Comparison of ENCODE assay signal across 1 cellular context in the genomic region with DNA sequence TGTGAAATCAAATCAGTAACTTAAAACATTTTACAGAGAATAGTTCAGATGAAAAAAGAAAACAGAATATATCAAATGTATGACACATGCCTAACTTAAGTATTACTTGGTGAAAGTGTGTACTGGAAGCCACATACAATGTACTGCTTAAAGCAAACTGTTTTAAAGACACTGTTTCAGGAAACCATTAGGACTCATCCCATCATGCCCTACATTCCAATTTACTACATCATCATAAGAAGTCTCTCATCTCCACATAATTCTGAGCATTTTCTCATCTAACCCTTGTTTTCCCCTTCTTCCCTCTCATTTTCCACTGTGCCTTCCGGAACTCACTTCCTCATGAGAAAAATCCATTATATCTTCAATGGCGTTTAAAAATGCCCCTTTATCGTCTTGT.
A peak's percentile ranks its signal among the peaks of the same experiment; 100 is the strongest.
TF ChIP-seq lines count a peak whose summit lies in the region.

No MANE protein-coding gene starts in this region.

TF ChIP-seq in SK-N-SH, 30 proteins besides CTCF, POLR2A, EP300 and RAD21:
- no peak for TF ChIP-seq EZH2phosphoT487 (IDR thresholded peaks at IDR 0.05; ENCODE audit: borderline replicate concordance, low read depth)
- no peak for TF ChIP-seq ZBTB33 (IDR thresholded peaks at IDR 0.05; ENCODE audit: borderline replicate concordance, low read depth)
- no peak for TF ChIP-seq YY1 (IDR thresholded peaks at IDR 0.05; ENCODE audit: low read depth)
- TF ChIP-seq, protein P1, sequence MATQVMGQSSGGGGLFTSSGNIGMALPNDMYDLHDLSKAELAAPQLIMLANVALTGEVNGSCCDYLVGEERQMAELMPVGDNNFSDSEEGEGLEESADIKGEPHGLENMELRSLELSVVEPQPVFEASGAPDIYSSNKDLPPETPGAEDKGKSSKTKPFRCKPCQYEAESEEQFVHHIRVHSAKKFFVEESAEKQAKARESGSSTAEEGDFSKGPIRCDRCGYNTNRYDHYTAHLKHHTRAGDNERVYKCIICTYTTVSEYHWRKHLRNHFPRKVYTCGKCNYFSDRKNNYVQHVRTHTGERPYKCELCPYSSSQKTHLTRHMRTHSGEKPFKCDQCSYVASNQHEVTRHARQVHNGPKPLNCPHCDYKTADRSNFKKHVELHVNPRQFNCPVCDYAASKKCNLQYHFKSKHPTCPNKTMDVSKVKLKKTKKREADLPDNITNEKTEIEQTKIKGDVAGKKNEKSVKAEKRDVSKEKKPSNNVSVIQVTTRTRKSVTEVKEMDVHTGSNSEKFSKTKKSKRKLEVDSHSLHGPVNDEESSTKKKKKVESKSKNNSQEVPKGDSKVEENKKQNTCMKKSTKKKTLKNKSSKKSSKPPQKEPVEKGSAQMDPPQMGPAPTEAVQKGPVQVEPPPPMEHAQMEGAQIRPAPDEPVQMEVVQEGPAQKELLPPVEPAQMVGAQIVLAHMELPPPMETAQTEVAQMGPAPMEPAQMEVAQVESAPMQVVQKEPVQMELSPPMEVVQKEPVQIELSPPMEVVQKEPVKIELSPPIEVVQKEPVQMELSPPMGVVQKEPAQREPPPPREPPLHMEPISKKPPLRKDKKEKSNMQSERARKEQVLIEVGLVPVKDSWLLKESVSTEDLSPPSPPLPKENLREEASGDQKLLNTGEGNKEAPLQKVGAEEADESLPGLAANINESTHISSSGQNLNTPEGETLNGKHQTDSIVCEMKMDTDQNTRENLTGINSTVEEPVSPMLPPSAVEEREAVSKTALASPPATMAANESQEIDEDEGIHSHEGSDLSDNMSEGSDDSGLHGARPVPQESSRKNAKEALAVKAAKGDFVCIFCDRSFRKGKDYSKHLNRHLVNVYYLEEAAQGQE (IDR thresholded peaks at IDR 0.05; ENCODE audit: low read depth, low read length) = no peak
- TF ChIP-seq TAF1 (IDR thresholded peaks at IDR 0.05; ENCODE audit: borderline replicate concordance, low read depth, low read length) = no peak
- TF ChIP-seq TEAD4 (IDR thresholded peaks at IDR 0.05; ENCODE audit: borderline replicate concordance, insufficient read depth) = no peak
- TF ChIP-seq, protein P2, sequence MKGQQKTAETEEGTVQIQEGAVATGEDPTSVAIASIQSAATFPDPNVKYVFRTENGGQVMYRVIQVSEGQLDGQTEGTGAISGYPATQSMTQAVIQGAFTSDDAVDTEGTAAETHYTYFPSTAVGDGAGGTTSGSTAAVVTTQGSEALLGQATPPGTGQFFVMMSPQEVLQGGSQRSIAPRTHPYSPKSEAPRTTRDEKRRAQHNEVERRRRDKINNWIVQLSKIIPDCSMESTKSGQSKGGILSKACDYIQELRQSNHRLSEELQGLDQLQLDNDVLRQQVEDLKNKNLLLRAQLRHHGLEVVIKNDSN (IDR thresholded peaks at IDR 0.05; ENCODE audit: borderline replicate concordance, low read depth) = no peak
- TF ChIP-seq POLR2AphosphoS5 (IDR thresholded peaks at IDR 0.05; ENCODE audit: low read depth, low read length) = peak; percentile 52; the same call in 1 of the 2 replicates
- TF ChIP-seq NFIC (IDR thresholded peaks at IDR 0.05; ENCODE audit: borderline replicate concordance) = 0 out of 2 replicates have a peak, but pooled peaks have one; percentile 6
- no peak for TF ChIP-seq FOXM1 (IDR thresholded peaks at IDR 0.05; ENCODE audit: low read depth)
- TF ChIP-seq RCOR1 (IDR thresholded peaks at IDR 0.05; ENCODE audit: low read length) = no peak
- TF ChIP-seq, protein P3, sequence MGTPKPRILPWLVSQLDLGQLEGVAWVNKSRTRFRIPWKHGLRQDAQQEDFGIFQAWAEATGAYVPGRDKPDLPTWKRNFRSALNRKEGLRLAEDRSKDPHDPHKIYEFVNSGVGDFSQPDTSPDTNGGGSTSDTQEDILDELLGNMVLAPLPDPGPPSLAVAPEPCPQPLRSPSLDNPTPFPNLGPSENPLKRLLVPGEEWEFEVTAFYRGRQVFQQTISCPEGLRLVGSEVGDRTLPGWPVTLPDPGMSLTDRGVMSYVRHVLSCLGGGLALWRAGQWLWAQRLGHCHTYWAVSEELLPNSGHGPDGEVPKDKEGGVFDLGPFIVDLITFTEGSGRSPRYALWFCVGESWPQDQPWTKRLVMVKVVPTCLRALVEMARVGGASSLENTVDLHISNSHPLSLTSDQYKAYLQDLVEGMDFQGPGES (IDR thresholded peaks at IDR 0.05; ENCODE audit: low read depth, low read length) = no peak
- TF ChIP-seq RXRA (IDR thresholded peaks at IDR 0.05; ENCODE audit: borderline replicate concordance, low read depth) = no peak
- no peak for TF ChIP-seq NRF1 (IDR thresholded peaks at IDR 0.05; ENCODE audit: low read depth, low read length)
- no peak for TF ChIP-seq SIN3A (IDR thresholded peaks at IDR 0.05; ENCODE audit: borderline replicate concordance, low read depth, low read length)
- TF ChIP-seq TCF12 (IDR thresholded peaks at IDR 0.05) = peak; percentile 66
- no peak for TF ChIP-seq SMC3 (IDR thresholded peaks at IDR 0.05; ENCODE audit: low read depth, low read length)
- TF ChIP-seq RFX5 (IDR thresholded peaks at IDR 0.05; ENCODE audit: low read length) = no peak
- TF ChIP-seq JUND (IDR thresholded peaks at IDR 0.05) = no peak; the same call in 1 of the 2 replicates
- TF ChIP-seq, protein P4, sequence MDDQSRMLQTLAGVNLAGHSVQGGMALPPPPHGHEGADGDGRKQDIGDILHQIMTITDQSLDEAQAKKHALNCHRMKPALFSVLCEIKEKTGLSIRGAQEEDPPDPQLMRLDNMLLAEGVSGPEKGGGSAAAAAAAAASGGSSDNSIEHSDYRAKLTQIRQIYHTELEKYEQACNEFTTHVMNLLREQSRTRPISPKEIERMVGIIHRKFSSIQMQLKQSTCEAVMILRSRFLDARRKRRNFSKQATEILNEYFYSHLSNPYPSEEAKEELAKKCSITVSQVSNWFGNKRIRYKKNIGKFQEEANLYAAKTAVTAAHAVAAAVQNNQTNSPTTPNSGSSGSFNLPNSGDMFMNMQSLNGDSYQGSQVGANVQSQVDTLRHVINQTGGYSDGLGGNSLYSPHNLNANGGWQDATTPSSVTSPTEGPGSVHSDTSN (IDR thresholded peaks at IDR 0.05) = no peak
- TF ChIP-seq MEF2A (IDR thresholded peaks at IDR 0.05; ENCODE audit: borderline replicate concordance, low read depth) = no peak
- TF ChIP-seq, protein P5, sequence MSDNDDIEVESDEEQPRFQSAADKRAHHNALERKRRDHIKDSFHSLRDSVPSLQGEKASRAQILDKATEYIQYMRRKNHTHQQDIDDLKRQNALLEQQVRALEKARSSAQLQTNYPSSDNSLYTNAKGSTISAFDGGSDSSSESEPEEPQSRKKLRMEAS (IDR thresholded peaks at IDR 0.05; ENCODE audit: low read depth) = peak; percentile 28; the same call in 1 of the 2 replicates
- TF ChIP-seq CHD2 (IDR thresholded peaks at IDR 0.05; ENCODE audit: low read length, partially characterized antibody) = no peak
- TF ChIP-seq FOSL2 (IDR thresholded peaks at IDR 0.05; ENCODE audit: borderline replicate concordance, low read depth) = peak; percentile 65; the same call in 1 of the 2 replicates
- TF ChIP-seq GABPA (IDR thresholded peaks at IDR 0.05; ENCODE audit: low read depth) = no peak
- 0 out of 2 replicates have a peak, but pooled peaks have one; percentile 24 for TF ChIP-seq ELF1 (IDR thresholded peaks at IDR 0.05)
- no peak for TF ChIP-seq GATA2 (CRISPR knock-in tag; IDR thresholded peaks at IDR 0.05)
- no peak for TF ChIP-seq MXI1 (IDR thresholded peaks at IDR 0.05; ENCODE audit: low read depth, low read length)
- TF ChIP-seq USF2 (IDR thresholded peaks at IDR 0.05; ENCODE audit: borderline replicate concordance, low read depth, low read length) = no peak
- no peak for TF ChIP-seq FOXJ3 (CRISPR knock-in tag; IDR thresholded peaks at IDR 0.05)
